ENCODE assay signal across 10 cellular contexts in the genomic region with DNA sequence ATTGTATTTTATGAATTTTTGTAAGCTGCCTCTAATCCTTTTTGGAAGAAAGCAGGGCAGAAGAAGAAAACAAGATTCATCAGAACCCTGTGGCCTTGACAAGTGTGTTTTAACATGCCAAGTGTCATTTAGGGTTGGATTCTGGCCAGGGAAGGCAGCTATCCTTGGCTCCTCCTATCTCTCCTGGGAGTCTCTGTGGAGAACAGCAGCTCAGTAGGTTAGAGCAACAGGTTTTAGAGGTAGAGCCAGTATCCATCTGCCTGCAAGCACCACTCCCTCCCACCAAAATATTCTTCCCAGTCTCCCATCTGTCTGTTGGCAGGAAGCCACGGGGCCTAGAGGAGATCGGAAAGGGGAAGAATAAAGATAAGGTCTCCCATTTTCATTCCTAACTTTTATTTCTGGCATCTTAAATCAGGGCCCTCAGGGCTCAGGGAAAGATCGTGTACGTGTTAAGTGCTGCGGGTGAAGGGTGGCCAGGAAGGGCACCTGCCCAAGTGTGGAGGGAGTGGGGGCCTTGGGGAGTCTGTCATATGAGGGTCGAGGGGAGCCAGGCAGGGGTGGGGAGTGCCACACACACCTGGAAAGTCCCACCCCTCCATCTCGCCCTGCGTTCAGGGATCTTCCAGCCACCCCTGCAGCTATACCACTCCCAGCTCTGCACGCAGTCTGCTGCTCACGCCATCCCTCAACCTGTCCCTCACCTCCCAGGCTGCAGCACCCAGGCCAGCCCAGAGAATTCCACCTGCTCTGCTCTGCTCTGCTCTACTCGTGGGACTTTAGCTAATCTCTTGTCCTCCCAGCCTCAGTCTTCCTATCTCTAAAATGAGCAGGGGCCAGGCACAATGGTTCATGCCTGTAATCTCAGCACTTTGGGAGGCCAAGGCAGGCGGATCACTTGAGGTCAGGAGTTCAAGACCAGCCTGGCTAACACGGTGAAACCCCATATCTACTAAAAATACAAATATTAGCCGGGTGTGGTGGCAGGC. TPM values are rescaled to one million over a fixed set of nuclear protein-coding genes. Genes with fewer than 3 reads are reported as not detected.
A peak's percentile ranks its signal among the peaks of the same experiment; 100 is the strongest.
DNase-seq lines count a peak whose midpoint lies in the region; ATAC-seq and TF ChIP-seq lines count a peak whose summit lies in the region.
"Had no signal": no experiment of that assay in that cellular context is flagged by ENCODE, and none has a peak within 500 bp of the region (broad histone marks: within the 10 kb centered on the region; RNA-seq: fewer than 3 reads in every experiment).

No MANE protein-coding gene starts in this region.

- H3K4me3 ChIP-seq in tibial nerve = no peak overlapping the region

- peak in 1 of 2 donors; percentile 71 for TF ChIP-seq EP300 in tibial nerve (IDR thresholded peaks at IDR 0.05)

- WGBS in tibial nerve, 2 donors = 48 to 52% methylated on average over 14 of the region's 14 CpGs

- DNase-seq in NCI-H128 (lab: John Stamatoyannopoulos, UW; ENCODE audit: unreplicated experiment) (peak; percentile 57), amniotic epithelial cell (ENCODE audit: low read depth) (peak; percentile 61), left colon (peak; percentile 61 to 68), tibial nerve (ENCODE audit: low spot score in 2 of 2) (peak; percentile 72 to 78)
- no peak for DNase-seq in naive thymus-derived CD8-positive, alpha-beta T cell

- peaks cover 0 to 23% (median 0%) of the 10 kb centered on the region in 3 donors for H3K36me3 ChIP-seq in tibial nerve

- H3K4me1 Mint-ChIP-seq in naive thymus-derived CD8-positive, alpha-beta T cell = no peaks in the 10 kb centered on the region
- peaks cover 18% of the 10 kb centered on the region for H3K4me1 Mint-ChIP-seq in stimulated activated memory B cell treated with anti-CD40 and anti-IgM and Interleukin-4, amounts not matched to agents 10 μg/mL and 1 μg/mL and 100 μg/mL, for 72 hours

- H3K27ac ChIP-seq in tibial nerve = peak overlapping the region; percentile 65 to 85 (median 82)

- H3K9me3 ChIP-seq in tibial nerve = no peaks in the 10 kb centered on the region

- TF ChIP-seq POLR2A in tibial nerve (IDR thresholded peaks at IDR 0.05) = no peak

- intact Hi-C loops in left colon (cut with DNase I, micrococcal nuclease) = no loop called here

- H3K9me3 Mint-ChIP-seq in naive thymus-derived CD8-positive, alpha-beta T cell = no peaks in the 10 kb centered on the region
- H3K9me3 Mint-ChIP-seq in stimulated activated memory B cell treated with anti-CD40 and anti-IgM and Interleukin-4, amounts not matched to agents 10 μg/mL and 1 μg/mL and 100 μg/mL, for 72 hours = no peaks in the 10 kb centered on the region

- peaks cover 0 to 4% (median 0%) of the 10 kb centered on the region in 5 donors for H3K27me3 Mint-ChIP-seq in naive thymus-derived CD8-positive, alpha-beta T cell
- peaks cover 37% of the 10 kb centered on the region for H3K27me3 Mint-ChIP-seq in stimulated activated memory B cell treated with anti-CD40 and anti-IgM and Interleukin-4, amounts not matched to agents 10 μg/mL and 1 μg/mL and 100 μg/mL, for 72 hours

- no peak overlapping the region for H3K4me3 Mint-ChIP-seq in naive thymus-derived CD8-positive, alpha-beta T cell
- no peak overlapping the region for H3K4me3 Mint-ChIP-seq in stimulated activated memory B cell treated with anti-CD40 and anti-IgM and Interleukin-4, amounts not matched to agents 10 μg/mL and 1 μg/mL and 100 μg/mL, for 72 hours

- H3K36me3 Mint-ChIP-seq in naive thymus-derived CD8-positive, alpha-beta T cell = peaks cover 0 to 2% (median 0%) of the 10 kb centered on the region in 3 donors
- no peaks in the 10 kb centered on the region for H3K36me3 Mint-ChIP-seq in stimulated activated memory B cell treated with anti-CD40 and anti-IgM and Interleukin-4, amounts not matched to agents 10 μg/mL and 1 μg/mL and 100 μg/mL, for 72 hours

- H3K27me3 ChIP-seq in tibial nerve = no peaks in the 10 kb centered on the region

- peaks cover 0 to 57% (median 24%) of the 10 kb centered on the region in 4 donors for H3K4me1 ChIP-seq in tibial nerve

- no peak overlapping the region for H3K27ac Mint-ChIP-seq in naive thymus-derived CD8-positive, alpha-beta T cell
- no peak overlapping the region for H3K27ac Mint-ChIP-seq in stimulated activated memory B cell treated with anti-CD40 and anti-IgM and Interleukin-4, amounts not matched to agents 10 μg/mL and 1 μg/mL and 100 μg/mL, for 72 hours

- ATAC-seq in left colon (peak; percentile 85), HG03571 (IDR thresholded peaks at IDR 0.05; ENCODE audit: unreplicated experiment) (no peak), HG02973 (IDR thresholded peaks at IDR 0.05; ENCODE audit: unreplicated experiment) (no peak)
- no peak for ATAC-seq in naive thymus-derived CD8-positive, alpha-beta T cell
- no peak for ATAC-seq in stimulated activated memory B cell treated with anti-CD40 and anti-IgM and Interleukin-4, amounts not matched to agents 10 μg/mL and 1 μg/mL and 100 μg/mL, for 72 hours
- ATAC-seq: activated CD4-positive, CD25-positive, alpha-beta regulatory T cell treated with anti-CD3 and anti-CD28 coated beads, Interleukin-2, amount 50 U/mL, for 24 hours had no signal

- POLR2A ChIA-PET in naive thymus-derived CD8-positive, alpha-beta T cell (lab: Charles Lee) = no interaction called here

- TF ChIP-seq CTCF in tibial nerve (IDR thresholded peaks at IDR 0.05) = no peak

RNA-seq across cellular contexts. Expression of gene CPSF4L, which starts 17.1 kb away (rescaled TPM):
- total RNA-seq in left colon (under 1 TPM in 1 of 2 donors, not detected in 1; 0.20 TPM), tibial nerve (not detected)
- total RNA-seq in naive thymus-derived CD8-positive, alpha-beta T cell = not detected
- polyA plus RNA-seq in naive thymus-derived CD8-positive, alpha-beta T cell = not detected
- total RNA-seq: renal cortical epithelial cell had no signal

RNA-seq across cellular contexts. Expression of gene CDC42EP4, which starts 33.0 kb away (rescaled TPM):
- total RNA-seq in left colon = 10 to 100 TPM; 49.6 to 65.6 TPM
- 100 to 1,000 TPM in 3 of 4 donors, 10 to 100 TPM in 1; 93.3 to 121 (median 117) TPM for total RNA-seq in tibial nerve
- total RNA-seq in naive thymus-derived CD8-positive, alpha-beta T cell = under 1 TPM; 0.21 to 0.96 TPM
- under 1 TPM in 1 of 3 donors, not detected in 2; 0.50 TPM for polyA plus RNA-seq in naive thymus-derived CD8-positive, alpha-beta T cell

Comparison
In these comparisons a context has a peak if more than half of its experiments do, and no peak if none do; other contexts are left out.
1. DNase-seq: peak in NCI-H128 (single experiment), amniotic epithelial cell (single experiment), left colon (2 of 2) and tibial nerve (2 of 2); none in naive thymus-derived CD8-positive, alpha-beta T cell (0 of 10).
2. RNA of gene CDC42EP4, which starts 33.0 kb away (total RNA-seq): 93.3 to 121 TPM in tibial nerve and 49.6 to 65.6 TPM in left colon; 0.21 to 0.96 TPM in naive thymus-derived CD8-positive, alpha-beta T cell; every median in the first group is over 10 times any median in the second.